ENCODE assay signal across 12 cellular contexts in genomic region chr17:82120148-82120547, GRCh38. TPM values are rescaled to one million over a fixed set of nuclear protein-coding genes. Genes with fewer than 3 reads are reported as not detected.
A peak's percentile ranks its signal among the peaks of the same experiment; 100 is the strongest.
DNase-seq lines count a peak whose midpoint lies in the region; ATAC-seq and TF ChIP-seq lines count a peak whose summit lies in the region.
"Had no signal": no experiment of that assay in that cellular context is flagged by ENCODE, and none has a peak within 500 bp of the region (broad histone marks: within the 10 kb centered on the region; RNA-seq: fewer than 3 reads in every experiment).

No MANE protein-coding gene starts in this region.

- no peak for TF ChIP-seq CTCF in AG09309 (IDR thresholded peaks at IDR 0.05; ENCODE audit: control insufficient read depth, insufficient read depth, low read depth, low read length, missing control alignments)

- DNase-seq in AG09309 (ENCODE audit: low read depth) (peak; percentile 24), H4 (ENCODE audit: low spot score) (peak; percentile 65), fibroblast of peridontal ligament (ENCODE audit: extremely low read depth) (peak; percentile 89), occipital lobe (lab: John Stamatoyannopoulos, UW) (no peak), middle frontal gyrus (ENCODE audit: extremely low spot score, low spot score) (no peak), NCI-H1105 (lab: John Stamatoyannopoulos, UW) (no peak)
- DNase-seq in activated CD4-positive, alpha-beta T cell treated with anti-CD3 and anti-CD28 coated beads, Interleukin-2, amount 50 U/mL, for 1 hour, result peak; percentile 53
- DNase-seq: esophagus squamous epithelium, NCI-H1417 treated with DMSO at 0.1 percent for 48 hours, NCI-H748 treated with DMSO at 0.1 percent for 48 hours had no signal

- ATAC-seq in GM21390 (IDR thresholded peaks at IDR 0.05; ENCODE audit: unreplicated experiment), result no peak

- no peak overlapping the region for H3K4me3 ChIP-seq in AG09309 (ENCODE audit: control insufficient read depth, low read depth, low read length)
- H3K4me3 ChIP-seq: esophagus squamous epithelium, skin epidermis had no signal

RNA-seq across cellular contexts. Expression of gene FASN, which starts 22.1 kb away (rescaled TPM):
- 36.7 and 48.7 TPM in 2 replicates for total RNA-seq in H4 (2014; rRNA removed; shearing (Covaris generic))
- total RNA-seq in occipital lobe, result 84.1 TPM

RNA-seq across cellular contexts. Expression of gene DUS1L, which starts 54.5 kb away (rescaled TPM):
- 44.9 and 64.5 TPM in 2 replicates for total RNA-seq in H4 (2014; rRNA removed; shearing (Covaris generic))
- total RNA-seq in occipital lobe, result 21.4 TPM

Comparison
In these comparisons a context has a peak if more than half of its experiments do, and no peak if none do; other contexts are left out.
1. DNase-seq: peak in AG09309 (single experiment), H4 (single experiment), activated CD4-positive, alpha-beta T cell treated with anti-CD3 and anti-CD28 coated beads, Interleukin-2, amount 50 U/mL, for 1 hour (single experiment) and fibroblast of peridontal ligament (single experiment); none in occipital lobe (single experiment), middle frontal gyrus (single experiment) and NCI-H1105 (single experiment).